24 cellular contexts compared by ENCODE assay signal in genomic region chr1:93667642-93668041, GRCh38. TPM values are rescaled to one million over a fixed set of nuclear protein-coding genes. Genes with fewer than 3 reads are reported as not detected.
DNase-seq lines count a peak whose midpoint lies in the region; FAIRE-seq and TF ChIP-seq lines count a peak whose summit lies in the region.
"Had no signal": no experiment of that assay in that cellular context is flagged by ENCODE, and none has a peak within 500 bp of the region (broad histone marks: within the 10 kb centered on the region; RNA-seq: fewer than 3 reads in every experiment).

No MANE protein-coding gene starts in this region.

- H3K27me3 ChIP-seq in BE2C (no peaks in the 10 kb centered on the region), PC-9 (ENCODE audit: insufficient read depth, low read depth) (no peaks in the 10 kb centered on the region), endothelial cell of umbilical vein (ENCODE audit: control insufficient read depth in 2 of 2, insufficient read depth in 2 of 2, low read length in 2 of 2) (no peaks in the 10 kb centered on the region)
- H3K27me3 ChIP-seq: cardiac muscle cell, right atrium auricular region, suprapubic skin had no signal

- peaks cover 76% of the 10 kb centered on the region for H3K4me1 Mint-ChIP-seq in neural crest cell

- no peaks in the 10 kb centered on the region for H3K27me3 Mint-ChIP-seq in neural crest cell (ENCODE audit: low read depth)
- H3K27me3 Mint-ChIP-seq: naive B cell had no signal

- H3K4me2 ChIP-seq in PC-9: peak overlapping the region; percentile 65
- no peak overlapping the region for H3K4me2 ChIP-seq in endothelial cell of umbilical vein (ENCODE audit: insufficient read depth, low read length)
- H3K4me2 ChIP-seq: GM23338 had no signal

- dilution Hi-C loops in endothelial cell of umbilical vein (cut with MboI; ENCODE audit: extremely low pct_ligation_motif_present, low sequenced_read_pairs): loop anchor here (25.0 kb wide), 1 partner anchor 145 kb away; no protein-coding TSS in a partner anchor

- intact Hi-C loops in PC-9 (cut with micrococcal nuclease; ENCODE audit: unreplicated experiment) (no loop called here), endothelial cell of umbilical vein (cut with micrococcal nuclease) (no loop called here)

- CTCF ChIA-PET in PC-9 (lab: Charles Lee) (interaction anchor here (1.2 to 1.3 kb wide), 3 partner anchors 38 to 150 kb away, joined by 3 to 5 read pairs (median 3); no protein-coding TSS in a partner anchor), endothelial cell of umbilical vein (lab: Charles Lee) (interaction anchor here (0.7 to 8.2 kb wide), 6 partner anchors 13 to 177 kb away, joined by 3 to 98 read pairs (median 12); partner anchors contain the start of gene BCAR3)

- peaks cover 100% of the 10 kb centered on the region for H3K79me2 ChIP-seq in PC-9 (ENCODE audit: low read depth)
- H3K79me2 ChIP-seq in endothelial cell of umbilical vein (ENCODE audit: control insufficient read depth, insufficient read depth, low read length): peaks cover 69% of the 10 kb centered on the region

- DNase-seq in BE2C (peak; percentile 40), PC-9 (peak; percentile 62 to 83), endothelial cell of umbilical vein (ENCODE audit: low read depth, low spot score) (no peak), neural crest cell (ENCODE audit: low read depth, low spot score) (no peak), amygdala (lab: John Stamatoyannopoulos, UW) (no peak), NCI-H1105 treated with DMSO at 0.1 percent for 48 hours (lab: John Stamatoyannopoulos, UW) (no peak), NCI-H526 (lab: John Stamatoyannopoulos, UW) (no peak)
- no peak for DNase-seq in activated CD4-positive, alpha-beta T cell treated with anti-CD3 and anti-CD28 coated beads, Interleukin-2, amount 50 U/mL, for 48 hours
- DNase-seq: activated CD4-positive, alpha-beta T cell treated with anti-CD3 and anti-CD28 coated beads for 1 hour; activated naive CD4-positive, alpha-beta T cell treated with Interleukin-2 at 50 U/mL for 16 hours; activated T-cell treated with anti-CD3 and anti-CD28 coated beads, Interleukin-2, amount 50 U/mL, for 48 hours; amniotic stem cell; CD4-positive, alpha-beta T cell; Kasumi-1; lower lobe of right lung; naive B cell; NCI-H1048; NCI-H2029; NCI-H345 had no signal

- H3K36me3 Mint-ChIP-seq in neural crest cell (ENCODE audit: low read depth): peaks cover 21% of the 10 kb centered on the region
- H3K36me3 Mint-ChIP-seq: naive B cell had no signal

- no peak overlapping the region for H3K4me3 ChIP-seq in BE2C (ENCODE audit: low read depth, low read length)
- no peak overlapping the region for H3K4me3 ChIP-seq in PC-9
- no peak overlapping the region for H3K4me3 ChIP-seq in endothelial cell of umbilical vein (replicated peaks in 1 of 3; ENCODE audit: insufficient read depth in 1 of 3, low read depth in 1 of 3, low read length in 3 of 3)
- H3K4me3 ChIP-seq: cardiac muscle cell, GM23338, lower lobe of right lung, right atrium auricular region, suprapubic skin had no signal

- no peak for TF ChIP-seq POLR2A in endothelial cell of umbilical vein (IDR thresholded peaks at IDR 0.05; ENCODE audit: low read depth, low read length)

- POLR2A ChIA-PET in PC-9 (lab: Charles Lee; ENCODE audit: unreplicated experiment) (interaction anchor here (0.6 kb wide), 1 partner anchor 25 kb away, joined by 5 read pairs; no protein-coding TSS in a partner anchor), endothelial cell of umbilical vein (lab: Charles Lee) (no interaction called here)

- H4K20me1 ChIP-seq in PC-9 (ENCODE audit: insufficient read depth) (peaks cover 89% of the 10 kb centered on the region), endothelial cell of umbilical vein (replicated peaks; ENCODE audit: control insufficient read depth, extremely low read depth, insufficient read depth, low read length) (no peaks in the 10 kb centered on the region)

- FAIRE-seq in endothelial cell of umbilical vein (lab: Jason Lieb, UNC): no peak
- FAIRE-seq: G401.6 had no signal

- H3K9me2 ChIP-seq in PC-9 (ENCODE audit: insufficient read depth): no peaks in the 10 kb centered on the region

- no peak overlapping the region for H3K9ac ChIP-seq in endothelial cell of umbilical vein (replicated peaks; ENCODE audit: extremely low read depth, insufficient read depth, low read length)

- no peak overlapping the region for H2AFZ ChIP-seq in PC-9
- no peak overlapping the region for H2AFZ ChIP-seq in endothelial cell of umbilical vein (ENCODE audit: low read depth, low read length)
- H2AFZ ChIP-seq: GM23338 had no signal

- peak overlapping the region; percentile 86 for H3K27ac ChIP-seq in PC-9
- peak overlapping the region; percentile 92 for H3K27ac ChIP-seq in endothelial cell of umbilical vein (ENCODE audit: insufficient read depth, low read depth, low read length)
- H3K27ac ChIP-seq: cardiac muscle cell, lower lobe of right lung, right atrium auricular region had no signal

- no peaks in the 10 kb centered on the region for H3K9me3 Mint-ChIP-seq in neural crest cell
- H3K9me3 Mint-ChIP-seq: CD4-positive, alpha-beta T cell had no signal

- H3K36me3 ChIP-seq in BE2C (peaks cover 38% of the 10 kb centered on the region), PC-9 (ENCODE audit: low read depth) (peaks cover 84% of the 10 kb centered on the region), endothelial cell of umbilical vein (ENCODE audit: control insufficient read depth in 2 of 2, extremely low read depth in 1 of 2, insufficient read depth in 2 of 2, low read length in 2 of 2) (peaks cover 0 to 7% of the 10 kb centered on the region in 2 experiments)
- H3K36me3 ChIP-seq: cardiac muscle cell, suprapubic skin had no signal

- H3K9me3 ChIP-seq in BE2C (no peaks in the 10 kb centered on the region), PC-9 (ENCODE audit: insufficient read depth, low read depth) (no peaks in the 10 kb centered on the region), endothelial cell of umbilical vein (replicated peaks; ENCODE audit: control insufficient read depth, insufficient read depth, low read length) (no peaks in the 10 kb centered on the region)
- H3K9me3 ChIP-seq: lower lobe of right lung, right atrium auricular region, suprapubic skin had no signal

- no TSS peak for BruUV-seq in PC-9 (replicated peaks; lab: Mats Ljungman, UMichigan)
- BruUV-seq in endothelial cell of umbilical vein (replicated peaks; lab: Mats Ljungman, UMichigan): no TSS peak

- H3K4me1 ChIP-seq in BE2C (peaks cover 42% of the 10 kb centered on the region), PC-9 (replicated peaks; ENCODE audit: insufficient read depth) (peaks cover 100% of the 10 kb centered on the region), endothelial cell of umbilical vein (ENCODE audit: control insufficient read depth, extremely low read depth, insufficient read depth, low read length) (peaks cover 89% of the 10 kb centered on the region)

- H3F3A ChIP-seq in PC-9 (ENCODE audit: insufficient read depth, low read depth): peaks cover 100% of the 10 kb centered on the region

- H3K4me3 Mint-ChIP-seq in neural crest cell: peak overlapping the region; percentile 18
- H3K4me3 Mint-ChIP-seq: CD4-positive, alpha-beta T cell; GM23338; naive B cell had no signal

- H3K9me1 ChIP-seq in endothelial cell of umbilical vein (replicated peaks; ENCODE audit: control insufficient read depth, extremely low read depth, insufficient read depth, low read length): no peaks in the 10 kb centered on the region

- TF ChIP-seq CTCF in BE2C (IDR thresholded peaks at IDR 0.05; ENCODE audit: low read depth, low read length) (no peak), PC-9 (conservative IDR thresholded peaks at IDR 0.05) (no peak), endothelial cell of umbilical vein (IDR thresholded peaks at IDR 0.05; ENCODE audit: extremely low read depth in 1 of 2, insufficient read depth in 1 of 2, low read depth in 1 of 2, low read length in 2 of 2) (no peak), neural crest cell (conservative IDR thresholded peaks at IDR 0.05) (no peak)

- peak overlapping the region; percentile 69 for H3K27ac Mint-ChIP-seq in neural crest cell (ENCODE audit: unreplicated experiment)
- H3K27ac Mint-ChIP-seq: CD4-positive, alpha-beta T cell; GM23338; naive B cell had no signal

TF ChIP-seq in endothelial cell of umbilical vein, 7 proteins besides CTCF, POLR2A, EP300 and RAD21:
- no peak for TF ChIP-seq GATA2 (IDR thresholded peaks at IDR 0.05; ENCODE audit: insufficient read depth, insufficient read length, low read depth, low read length)
- TF ChIP-seq MAX (IDR thresholded peaks at IDR 0.05; ENCODE audit: insufficient read depth, insufficient read length): no peak
- no peak for TF ChIP-seq EZH2 (IDR thresholded peaks at IDR 0.05; ENCODE audit: borderline replicate concordance, low read depth, low read length, severe bottlenecking)
- no peak for TF ChIP-seq MYC (IDR thresholded peaks at IDR 0.05; ENCODE audit: low read depth, low read length)
- no peak for TF ChIP-seq FOS (IDR thresholded peaks at IDR 0.05; ENCODE audit: borderline replicate concordance, insufficient read depth, low read length)
- TF ChIP-seq JUN (IDR thresholded peaks at IDR 0.05; ENCODE audit: borderline replicate concordance, insufficient read depth, insufficient read length, low read depth): no peak
- TF ChIP-seq POLR2AphosphoS5 (IDR thresholded peaks at IDR 0.05; ENCODE audit: insufficient read depth, low read depth, low read length): no peak

RNA-seq across cellular contexts. Expression of gene BCAR3, which starts 14.0 kb away (rescaled TPM):
- polyA plus RNA-seq in BE2C (2012; ENCODE audit: insufficient read depth, insufficient read length, low read depth): 95.5 TPM
- total RNA-seq in PC-9 (2021) (62.5 and 70.0 TPM in 2 replicates), endothelial cell of umbilical vein (31.2 and 32.9 TPM in 2 replicates), neural crest cell (38.5 and 41.6 TPM in 2 replicates)
- polyA plus RNA-seq in endothelial cell of umbilical vein: 15.6 and 17.5 TPM in 2 replicates
- polyA plus RNA-seq in endothelial cell of umbilical vein (2011; cell fraction: cytosol; rRNA removed): 25.3 and 26.5 TPM in 2 replicates
- 36.3 and 37.1 TPM in 2 replicates for polyA plus RNA-seq in endothelial cell of umbilical vein (2011; cell fraction: nucleus; rRNA removed)
- polyA plus RNA-seq in endothelial cell of umbilical vein (2012): 32.6 and 38.1 TPM in 2 replicates
- polyA minus RNA-seq in endothelial cell of umbilical vein: 18.1 and 19.7 TPM in 2 replicates
- polyA minus RNA-seq in endothelial cell of umbilical vein (2011; cell fraction: cytosol; rRNA and poly(A)+ RNA removed): 69.6 TPM
- 30.1 and 38.1 TPM in 2 replicates for polyA minus RNA-seq in endothelial cell of umbilical vein (2011; cell fraction: nucleus; rRNA and poly(A)+ RNA removed)

Comparison
In these comparisons a context has a peak if more than half of its experiments do, and no peak if none do; other contexts are left out.
1. DNase-seq: peak in BE2C (single experiment) and PC-9 (2 of 2); none in endothelial cell of umbilical vein (single experiment), neural crest cell (single experiment), activated CD4-positive, alpha-beta T cell treated with anti-CD3 and anti-CD28 coated beads, Interleukin-2, amount 50 U/mL, for 48 hours (0 of 2), amygdala (0 of 56), NCI-H1105 treated with DMSO at 0.1 percent for 48 hours (single experiment) and NCI-H526 (0 of 2).